In the genomic region with DNA sequence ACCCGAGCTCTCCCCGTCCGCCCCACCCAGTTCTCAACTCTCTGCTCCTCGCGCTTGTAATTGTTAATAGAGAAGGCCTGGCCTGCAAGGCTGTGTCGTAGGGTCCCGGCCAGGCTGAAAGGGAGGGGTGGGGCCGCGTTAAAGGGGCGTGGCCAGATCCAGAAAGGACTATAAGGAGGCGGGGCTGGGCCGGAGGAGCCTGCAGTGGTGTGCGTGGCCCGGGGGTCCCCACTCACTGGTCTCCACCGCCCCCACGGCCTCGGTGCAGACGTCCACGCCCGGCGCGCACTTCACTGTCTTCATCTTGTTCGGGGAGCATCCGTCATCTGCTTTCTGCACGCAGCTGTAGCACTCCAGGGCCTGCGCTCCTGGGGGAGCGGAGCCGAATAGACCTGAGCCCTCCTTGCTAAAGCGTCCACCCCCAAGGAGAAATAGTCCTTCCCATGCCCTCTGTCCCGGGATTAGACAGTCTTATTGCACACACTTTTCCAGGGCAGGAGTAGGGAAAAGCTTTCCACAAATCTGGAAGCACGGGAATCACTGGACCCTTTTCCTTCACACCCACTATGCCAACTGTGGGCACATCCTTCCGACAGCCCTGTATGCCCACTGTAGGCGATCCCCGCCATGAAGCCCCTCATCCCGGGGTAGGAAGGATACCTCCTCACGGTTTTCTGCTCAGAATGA, we compare ENCODE assay signal across 8 cellular contexts. TPM values are rescaled to one million over a fixed set of nuclear protein-coding genes. Genes with fewer than 3 reads are reported as not detected.
DNase-seq lines count a peak whose midpoint lies in the region; ATAC-seq and TF ChIP-seq lines count a peak whose summit lies in the region.

No MANE protein-coding gene starts in this region.

- H3K4me2 ChIP-seq in Loucy (ENCODE audit: low read depth, low read length, poor library complexity, severe bottlenecking), result peak overlapping the region; percentile 75

- peak overlapping the region; percentile 75 for H3K4me3 Mint-ChIP-seq in Calu3 (ENCODE audit: low read depth, unreplicated experiment)
- H3K4me3 Mint-ChIP-seq in activated naive CD8-positive, alpha-beta T cell, result peak overlapping the region; percentile 92

- H3K27me3 Mint-ChIP-seq in Calu3 (ENCODE audit: unreplicated experiment), result no peaks in the 10 kb centered on the region
- H3K27me3 Mint-ChIP-seq in activated naive CD8-positive, alpha-beta T cell, result no peaks in the 10 kb centered on the region

- no TSS peak for BruUV-seq in Calu3 (replicated peaks; lab: Mats Ljungman, UMichigan)

- CTCF ChIA-PET in Calu3 (lab: Charles Lee), result interaction anchor here (0.9 to 2.0 kb wide), 3 partner anchors 17 to 55 kb away, joined by 8 to 11 read pairs (median 9); a partner anchor contains a TSS

- H3K4me1 ChIP-seq in Loucy (ENCODE audit: insufficient read depth, low read length, poor library complexity, severe bottlenecking) (peaks cover 9% of the 10 kb centered on the region), right atrium auricular region (peaks cover 0 to 16% of the 10 kb centered on the region in 2 donors)

- no peaks in the 10 kb centered on the region for H3K9me3 ChIP-seq in Loucy (ENCODE audit: insufficient read depth, low read depth, low read length)
- no peaks in the 10 kb centered on the region for H3K9me3 ChIP-seq in right atrium auricular region

- no peaks in the 10 kb centered on the region for H3K79me2 ChIP-seq in Loucy (ENCODE audit: insufficient read depth, low read length)

- H3K4me3 ChIP-seq in Loucy (ENCODE audit: low read length, poor library complexity, severe bottlenecking), result peak overlapping the region; percentile 82
- peak overlapping the region; percentile 51 to 72 for H3K4me3 ChIP-seq in right atrium auricular region
- H3K4me3 ChIP-seq in skeletal muscle cell (ENCODE audit: low read depth, low read length), result peak overlapping the region; percentile 58

- H3K36me3 ChIP-seq in Loucy (ENCODE audit: insufficient read depth, low read length) (no peaks in the 10 kb centered on the region), right atrium auricular region (no peaks in the 10 kb centered on the region)

- intact Hi-C loops in Calu3 (cut with micrococcal nuclease; ENCODE audit: unreplicated experiment), result no loop called here

- H3F3A ChIP-seq in Loucy (ENCODE audit: low read depth), result no peaks in the 10 kb centered on the region

- H3K27ac ChIP-seq in right atrium auricular region, result peak overlapping the region; percentile 78 to 83

- H3K36me3 Mint-ChIP-seq in Calu3 (ENCODE audit: insufficient read depth, unreplicated experiment), result peaks cover 36% of the 10 kb centered on the region
- peaks cover 2% of the 10 kb centered on the region for H3K36me3 Mint-ChIP-seq in activated naive CD8-positive, alpha-beta T cell

- H3K27me3 ChIP-seq in Loucy (ENCODE audit: insufficient read depth, low read length, poor library complexity, severe bottlenecking) (no peaks in the 10 kb centered on the region), right atrium auricular region (no peaks in the 10 kb centered on the region)

- peak overlapping the region; percentile 96 for H2AFZ ChIP-seq in Loucy (ENCODE audit: low read length)

- peak overlapping the region; percentile 28 for H3K9ac ChIP-seq in Loucy (ENCODE audit: low read depth, low read length, poor library complexity, severe bottlenecking)

- H3K9me3 Mint-ChIP-seq in Calu3 (ENCODE audit: low read depth, unreplicated experiment), result no peaks in the 10 kb centered on the region
- H3K9me3 Mint-ChIP-seq in activated naive CD8-positive, alpha-beta T cell (ENCODE audit: low read depth), result no peaks in the 10 kb centered on the region

- peak; percentile 75 for DNase-seq in Calu3
- no peak for DNase-seq in right atrium auricular region (ENCODE audit: low spot score)
- no peak for DNase-seq in skeletal muscle cell (ENCODE audit: low read depth)
- DNase-seq in NCI-H1417 treated with DMSO at 0.1 percent for 48 hours (lab: John Stamatoyannopoulos, UW), result no peak

- peaks cover 49% of the 10 kb centered on the region for H3K4me1 Mint-ChIP-seq in Calu3 (ENCODE audit: low read depth, unreplicated experiment)
- H3K4me1 Mint-ChIP-seq in activated naive CD8-positive, alpha-beta T cell (ENCODE audit: low read depth), result peaks cover 60% of the 10 kb centered on the region

- peak overlapping the region; percentile 37 for H3K27ac Mint-ChIP-seq in Calu3 (ENCODE audit: unreplicated experiment)
- H3K27ac Mint-ChIP-seq in activated naive CD8-positive, alpha-beta T cell, result peak overlapping the region; percentile 94

- no peaks in the 10 kb centered on the region for H4K20me1 ChIP-seq in Loucy (ENCODE audit: insufficient read depth, low read length, poor library complexity, severe bottlenecking)

- TF ChIP-seq CTCF in Calu3 (IDR thresholded peaks at IDR 0.05; ENCODE audit: unreplicated experiment) (no peak), Loucy (conservative IDR thresholded peaks at IDR 0.05; ENCODE audit: low read length) (no peak), right atrium auricular region (IDR thresholded peaks at IDR 0.05) (no peak)

- ATAC-seq in GM21529 (IDR thresholded peaks at IDR 0.05; ENCODE audit: unreplicated experiment) (peak; percentile 36), HG03280 (IDR thresholded peaks at IDR 0.05; ENCODE audit: unreplicated experiment) (no peak)

- H3K9me2 ChIP-seq in Loucy (replicated peaks; ENCODE audit: low read depth, low read length), result no peaks in the 10 kb centered on the region

RNA-seq across cellular contexts. Expression of a gene that starts 1.2 kb away (rescaled TPM):
- total RNA-seq in Calu3 (2022), result 6.6 and 6.9 TPM in 2 replicates
- total RNA-seq in right atrium auricular region, result under 1 TPM in 1 of 2 donors, not detected in 1; 0.90 TPM

RNA-seq across cellular contexts. Expression of a gene that starts 40.3 kb away (rescaled TPM):
- total RNA-seq in Calu3 (2022), result 24.7 and 25.7 TPM in 2 replicates
- 1 to 10 TPM; 3.6 to 7.7 TPM for total RNA-seq in right atrium auricular region

RNA-seq across cellular contexts. Expression of a gene that starts 49.5 kb away (rescaled TPM):
- total RNA-seq in Calu3 (2022) (not detected in 2 replicates), right atrium auricular region (not detected)
